17 cellular contexts compared by ENCODE assay signal in genomic region chr13:79070343-79070974, GRCh38.
DNase-seq lines count a peak whose midpoint lies in the region; ATAC-seq and TF ChIP-seq lines count a peak whose summit lies in the region.
"Had no signal": no experiment of that assay in that cellular context is flagged by ENCODE, and none has a peak within 500 bp of the region (broad histone marks: within the 10 kb centered on the region; RNA-seq: fewer than 3 reads in every experiment).

No MANE protein-coding gene starts in this region.

- no peaks in the 10 kb centered on the region for H3K9me3 ChIP-seq in OCI-LY7 (ENCODE audit: low read length)
- H3K9me3 ChIP-seq: BE2C, body of pancreas, neutrophil had no signal

- no peak overlapping the region for H3K27ac Mint-ChIP-seq in WTC11
- H3K27ac Mint-ChIP-seq: activated CD4-positive, alpha-beta memory T cell treated with anti-CD3 and anti-CD28 coated beads for 36 hours; activated T-helper 2 cell treated with anti-CD3 and anti-CD28 coated beads, Interferon-gamma antibody, Interleukin-2, Interleukin-4, amounts not matched to agents 10 μg/mL and 5 μg/mL and 100 μg/mL, durations not matched to agents 14 hours and 24 hours and 36 hours; H9 had no signal

- CTCF ChIA-PET in OCI-LY7 (lab: Charles Lee; ENCODE audit: unreplicated experiment), result no interaction called here
- CTCF ChIA-PET in WTC11 (lab: Charles Lee), result no interaction called here

- H3K4me3 ChIP-seq in OCI-LY7 (ENCODE audit: low read depth, low read length, poor library complexity, severe bottlenecking), result no peak overlapping the region
- H3K4me3 ChIP-seq: body of pancreas had no signal

- H3K36me3 ChIP-seq in OCI-LY7 (ENCODE audit: insufficient read depth, low read length), result no peaks in the 10 kb centered on the region
- H3K36me3 ChIP-seq: BE2C, neutrophil had no signal

- H3K9me2 ChIP-seq in OCI-LY7 (ENCODE audit: insufficient read depth, low read length), result no peaks in the 10 kb centered on the region; the same call in 1 of the 2 replicates

- H3K79me2 ChIP-seq in OCI-LY7 (ENCODE audit: insufficient read depth, low read depth, low read length), result no peaks in the 10 kb centered on the region

- peak; percentile 85 for ATAC-seq in GM18511 (IDR thresholded peaks at IDR 0.05; ENCODE audit: unreplicated experiment)
- peak; percentile 67 for ATAC-seq in GM21526 (IDR thresholded peaks at IDR 0.05; ENCODE audit: low FRiP score, unreplicated experiment)
- ATAC-seq in HG03280 (IDR thresholded peaks at IDR 0.05; ENCODE audit: unreplicated experiment), result peak; percentile 65
- ATAC-seq in WTC11, result no peak
- ATAC-seq: body of pancreas had no signal

- no peak overlapping the region for H3K4me3 Mint-ChIP-seq in WTC11
- H3K4me3 Mint-ChIP-seq: activated CD4-positive, alpha-beta memory T cell treated with anti-CD3 and anti-CD28 coated beads for 36 hours; H9 had no signal

- peak; percentile 55 for DNase-seq in OCI-LY7 (ENCODE audit: low spot score)
- DNase-seq in cerebellar cortex (ENCODE audit: low spot score), result no peak
- DNase-seq in stimulated activated CD4-positive, alpha-beta T cell treated with anti-CD3 and anti-CD28 coated beads, Interleukin-12 subunit alpha, Interleukin-12 subunit beta, amount 100 ng/mL, for 4 hours, result no peak
- DNase-seq in G401 (ENCODE audit: low spot score), result no peak
- DNase-seq in WTC11 (ENCODE audit: low spot score), result no peak
- DNase-seq: activated CD4-positive, alpha-beta memory T cell treated with anti-CD3 and anti-CD28 coated beads for 36 hours; BE2C; body of pancreas; DND-41; H9; mammary epithelial cell; T1000 had no signal

- H3K27ac ChIP-seq in OCI-LY7 (ENCODE audit: low read depth, low read length, poor library complexity, severe bottlenecking), result no peak overlapping the region
- H3K27ac ChIP-seq: body of pancreas, neutrophil had no signal

- in situ Hi-C loops in G401 (cut with HindIII; ENCODE audit: low sequenced_read_pairs), result no loop called here

- H3K9me3 Mint-ChIP-seq in WTC11, result 0 out of 2 replicates have a peak, but pooled peaks cover 3% of the 10 kb centered on the region
- H3K9me3 Mint-ChIP-seq: activated CD4-positive, alpha-beta memory T cell treated with anti-CD3 and anti-CD28 coated beads for 36 hours; activated T-helper 2 cell treated with anti-CD3 and anti-CD28 coated beads, Interferon-gamma antibody, Interleukin-2, Interleukin-4, amounts not matched to agents 10 μg/mL and 5 μg/mL and 100 μg/mL, durations not matched to agents 14 hours and 24 hours and 36 hours had no signal

- H3K27me3 Mint-ChIP-seq in WTC11 (ENCODE audit: low read depth), result no peaks in the 10 kb centered on the region

- peak overlapping the region; percentile 72 for H2AFZ ChIP-seq in OCI-LY7 (ENCODE audit: low read length)

- POLR2A ChIA-PET in OCI-LY7 (lab: Charles Lee) (interaction anchor here (0.7 kb wide), 1 partner anchor 1644 kb away, joined by 3 read pairs; no protein-coding TSS in a partner anchor), WTC11 (lab: Charles Lee) (no interaction called here)

- no peaks in the 10 kb centered on the region for H4K20me1 ChIP-seq in OCI-LY7 (ENCODE audit: insufficient read depth, low read length)

- intact Hi-C loops in OCI-LY7 (cut with micrococcal nuclease; ENCODE audit: unreplicated experiment), result no loop called here

- TF ChIP-seq CTCF in OCI-LY7 (conservative IDR thresholded peaks at IDR 0.05; ENCODE audit: low read length) (no peak), WTC11 (IDR thresholded peaks at IDR 0.05) (no peak)

- no peaks in the 10 kb centered on the region for H3K36me3 Mint-ChIP-seq in WTC11
- H3K36me3 Mint-ChIP-seq: activated CD4-positive, alpha-beta memory T cell treated with anti-CD3 and anti-CD28 coated beads for 36 hours had no signal

- peaks cover 17% of the 10 kb centered on the region for H3K4me1 ChIP-seq in OCI-LY7 (ENCODE audit: insufficient read depth, low read length, poor library complexity, severe bottlenecking)
- H3K4me1 ChIP-seq: BE2C, body of pancreas had no signal

- H3K4me2 ChIP-seq in OCI-LY7 (ENCODE audit: low read length), result peak overlapping the region; percentile 48

- no TSS peak for BruUV-seq in OCI-LY7 (replicated peaks; lab: Mats Ljungman, UMichigan)

- H3K4me1 Mint-ChIP-seq in WTC11, result peaks cover 26% of the 10 kb centered on the region

TF ChIP-seq in WTC11, 78 proteins besides CTCF, POLR2A, EP300 and RAD21:
- TF ChIP-seq ZBTB43 (CRISPR knock-in tag; IDR thresholded peaks at IDR 0.05) (no peak), ZNF532 (CRISPR knock-in tag; IDR thresholded peaks at IDR 0.05; ENCODE audit: borderline replicate concordance) (no peak), ERG (CRISPR knock-in tag; IDR thresholded peaks at IDR 0.05) (no peak), E2F4 (CRISPR knock-in tag; IDR thresholded peaks at IDR 0.05; ENCODE audit: borderline replicate concordance, low read depth) (no peak), ZMAT4 (CRISPR knock-in tag; IDR thresholded peaks at IDR 0.05) (no peak)
